In genomic region chr1:229059671-229060079, GRCh38 we compare ENCODE assay signal across 9 cellular contexts.
DNase-seq lines count a peak whose midpoint lies in the region; ATAC-seq and TF ChIP-seq lines count a peak whose summit lies in the region.
"Had no signal": no experiment of that assay in that cellular context is flagged by ENCODE, and none has a peak within 500 bp of the region (broad histone marks: within the 10 kb centered on the region; RNA-seq: fewer than 3 reads in every experiment).

No MANE protein-coding gene starts in this region.

- no peaks in the 10 kb centered on the region for H3K9me3 Mint-ChIP-seq in effector memory CD8-positive, alpha-beta T cell

- in situ Hi-C loops in ACHN (cut with HindIII; ENCODE audit: low pct_ligation_motif_present, low pct_unique_long_range_greater_than_20kb, low sequenced_read_pairs) = no loop called here

- H3K4me1 Mint-ChIP-seq in effector memory CD8-positive, alpha-beta T cell (ENCODE audit: low read depth in 2 of 2) = peaks cover 20 to 38% of the 10 kb centered on the region in 2 donors

- H3K27ac ChIP-seq in coronary artery = peak overlapping the region in 1 of 2 donors; percentile 57

- H3K27me3 Mint-ChIP-seq in effector memory CD8-positive, alpha-beta T cell = no peaks in the 10 kb centered on the region
- H3K27me3 Mint-ChIP-seq: activated CD4-positive, alpha-beta T cell treated with anti-CD3 and anti-CD28 coated beads for 36 hours had no signal

- H3K4me3 Mint-ChIP-seq in effector memory CD8-positive, alpha-beta T cell = peak overlapping the region in 1 of 2 donors; percentile 26
- H3K4me3 Mint-ChIP-seq: activated CD4-positive, alpha-beta T cell treated with anti-CD3 and anti-CD28 coated beads for 36 hours had no signal

- ATAC-seq in effector memory CD8-positive, alpha-beta T cell (replicated peaks) = no peak
- ATAC-seq: activated CD4-positive, alpha-beta T cell treated with anti-CD3 and anti-CD28 coated beads for 36 hours had no signal

- TF ChIP-seq CTCF in coronary artery (IDR thresholded peaks at IDR 0.05) = no peak

- H3K27ac Mint-ChIP-seq in effector memory CD8-positive, alpha-beta T cell = no peak overlapping the region
- H3K27ac Mint-ChIP-seq: activated CD4-positive, alpha-beta T cell treated with anti-CD3 and anti-CD28 coated beads for 36 hours had no signal

- DNase-seq in M059J (ENCODE audit: low read depth) (peak; percentile 2), coronary artery (ENCODE audit: low spot score) (no peak), medulla oblongata (ENCODE audit: extremely low spot score) (peak; percentile 53), superior temporal gyrus (ENCODE audit: extremely low spot score) (peak; percentile 44), NCI-H1092 treated with DMSO at 0.1 percent for 48 hours (lab: John Stamatoyannopoulos, UW) (no peak), ACHN (no peak), kidney tubule cell (ENCODE audit: low spot score) (no peak)
- DNase-seq in effector memory CD8-positive, alpha-beta T cell = no peak
- DNase-seq: activated CD4-positive, alpha-beta T cell treated with anti-CD3 and anti-CD28 coated beads for 36 hours had no signal

- no peaks in the 10 kb centered on the region for H3K36me3 Mint-ChIP-seq in effector memory CD8-positive, alpha-beta T cell (ENCODE audit: insufficient read depth)

- H3K4me3 ChIP-seq in coronary artery = peak overlapping the region; percentile 23

Comparison
In these comparisons a context has a peak if more than half of its experiments do, and no peak if none do; other contexts are left out.
1. DNase-seq: peak in M059J (single experiment), medulla oblongata (single experiment) and superior temporal gyrus (single experiment); none in coronary artery (single experiment), NCI-H1092 treated with DMSO at 0.1 percent for 48 hours (single experiment), ACHN (single experiment), effector memory CD8-positive, alpha-beta T cell (0 of 3) and kidney tubule cell (single experiment).